1 cellular context compared by ENCODE assay signal in genomic region chr9:83955985-83956287, GRCh38.
TF ChIP-seq lines count a peak whose summit lies in the region.

No MANE protein-coding gene starts in this region.

TF ChIP-seq in H1, 55 proteins besides CTCF, POLR2A, EP300 and RAD21:
- no peak for TF ChIP-seq TAF7 (optimal IDR thresholded peaks at IDR 0.05; ENCODE audit: borderline replicate concordance, low read depth, low read length)
